20 cellular contexts compared by ENCODE assay signal in genomic region chr21:45875416-45875760, GRCh38.
A peak's percentile ranks its signal among the peaks of the same experiment; 100 is the strongest.
DNase-seq lines count a peak whose midpoint lies in the region; ATAC-seq, FAIRE-seq and TF ChIP-seq lines count a peak whose summit lies in the region.
"Had no signal": no experiment of that assay in that cellular context is flagged by ENCODE, and none has a peak within 500 bp of the region (broad histone marks: within the 10 kb centered on the region; RNA-seq: fewer than 3 reads in every experiment).

No MANE protein-coding gene starts in this region.

- TF ChIP-seq RAD21 in HepG2 (CRISPR knock-in tag; IDR thresholded peaks at IDR 0.05): no peak

- no peak overlapping the region for H3K4me3 ChIP-seq in HepG2 (replicated peaks in 1 of 3; ENCODE audit: insufficient read depth in 1 of 3, low read depth in 2 of 3, low read length in 3 of 3)
- no peak overlapping the region for H3K4me3 ChIP-seq in skeletal muscle satellite cell (ENCODE audit: low read length)
- H3K4me3 ChIP-seq: GM12878, lower lobe of right lung, upper lobe of left lung had no signal

- H3K9ac ChIP-seq in HepG2 (ENCODE audit: insufficient read depth, low read depth, low read length) (no peak overlapping the region), skeletal muscle satellite cell (ENCODE audit: low read depth, low read length) (peak overlapping the region; percentile 70)
- H3K9ac ChIP-seq: parathyroid adenoma had no signal

- no peak for TF ChIP-seq CTCF in HFFc6 (IDR thresholded peaks at IDR 0.05)
- TF ChIP-seq CTCF in WTC11 (IDR thresholded peaks at IDR 0.05): no peak
- no peak for TF ChIP-seq CTCF in HepG2 (CRISPR knock-in tag; IDR thresholded peaks at IDR 0.05)

- POLR2A ChIA-PET in WTC11 (lab: Charles Lee) (no interaction called here), HepG2 (lab: Yijun Ruan, JAX) (no interaction called here)

- H4K20me1 ChIP-seq in HepG2 (ENCODE audit: insufficient read depth, low read length): no peaks in the 10 kb centered on the region

- DNase-seq in HFFc6: no peak
- DNase-seq in WTC11 (ENCODE audit: low spot score): no peak
- no peak for DNase-seq in HepG2 (ENCODE audit: low spot score)
- no peak for DNase-seq in NK-92 treated with Interleukin-12 subunit alpha and Interleukin-12 subunit beta, amount 100 ng/mL, for 24 hours (lab: John Stamatoyannopoulos, UW)
- no peak for DNase-seq in stimulated activated CD4-positive, alpha-beta T cell treated with anti-CD3 and anti-CD28 coated beads, Interleukin-2, amount 100 ng/mL, for 24 hours
- DNase-seq: CD8-positive, alpha-beta T cell; KBM-7; NCI-H187; NCI-H226; RPMI8226; stimulated activated CD4-positive, alpha-beta T cell treated with anti-CD3 and anti-CD28 coated beads, Interleukin-2, amount 100 ng/mL, for 48 hours; stimulated activated naive CD8-positive, alpha-beta T cell treated with anti-CD3 and anti-CD28 coated beads, Interleukin-15, amount 100 ng/mL, for 72 hours had no signal

- H3K9me3 Mint-ChIP-seq in HFFc6 (no peaks in the 10 kb centered on the region), WTC11 (no peaks in the 10 kb centered on the region)
- H3K9me3 Mint-ChIP-seq in activated T-helper 17 cell treated with anti-CD3 and anti-CD28 coated beads, Interleukin-2, amount 50 U/mL, for 72 hours: no peaks in the 10 kb centered on the region
- H3K9me3 Mint-ChIP-seq: CD8-positive, alpha-beta T cell; stimulated activated naive CD8-positive, alpha-beta T cell treated with anti-CD3 and anti-CD28 coated beads, Interleukin-15, amount 100 ng/mL, for 72 hours had no signal

- H3K27ac ChIP-seq in HepG2 (ENCODE audit: extremely low read length, insufficient read depth, low read length): no peak overlapping the region
- H3K27ac ChIP-seq: lower lobe of right lung, parathyroid adenoma, upper lobe of left lung had no signal

- H3K36me3 Mint-ChIP-seq in HFFc6 (ENCODE audit: low read depth): peaks cover 13% of the 10 kb centered on the region
- H3K36me3 Mint-ChIP-seq in WTC11: no peaks in the 10 kb centered on the region
- H3K36me3 Mint-ChIP-seq in activated T-helper 17 cell treated with anti-CD3 and anti-CD28 coated beads, Interleukin-2, amount 50 U/mL, for 72 hours (ENCODE audit: low read depth): no peaks in the 10 kb centered on the region
- H3K36me3 Mint-ChIP-seq: CD8-positive, alpha-beta T cell had no signal

- H2AFZ ChIP-seq in HepG2 (ENCODE audit: low read length): no peak overlapping the region
- H2AFZ ChIP-seq: parathyroid adenoma had no signal

- ATAC-seq in WTC11 (no peak), HepG2 (no peak), HG03571 (IDR thresholded peaks at IDR 0.05; ENCODE audit: unreplicated experiment) (no peak)
- ATAC-seq in activated T-helper 17 cell treated with anti-CD3 and anti-CD28 coated beads, Interleukin-2, amount 50 U/mL, for 72 hours (replicated peaks): no peak
- ATAC-seq: CD8-positive, alpha-beta T cell; GM12878 had no signal

- in situ Hi-C loops in HepG2 (cut with HindIII; ENCODE audit: extremely low pct_ligation_motif_present, low pct_unique_long_range_greater_than_20kb): no loop called here

- H3K4me1 ChIP-seq in HepG2 (ENCODE audit: insufficient read depth, low read length) (0 out of 2 replicates have a peak, but pooled peaks cover 5% of the 10 kb centered on the region), skeletal muscle satellite cell (ENCODE audit: control insufficient read depth, insufficient read depth, low read length) (peaks cover 52% of the 10 kb centered on the region)
- H3K4me1 ChIP-seq: lower lobe of right lung, parathyroid adenoma had no signal

- no peaks in the 10 kb centered on the region; the same call in none of the 2 replicates for H3K27me3 Mint-ChIP-seq in HFFc6 (ENCODE audit: insufficient read depth)
- no peaks in the 10 kb centered on the region for H3K27me3 Mint-ChIP-seq in WTC11 (ENCODE audit: low read depth)
- peaks cover 5% of the 10 kb centered on the region for H3K27me3 Mint-ChIP-seq in activated T-helper 17 cell treated with anti-CD3 and anti-CD28 coated beads, Interleukin-2, amount 50 U/mL, for 72 hours

- H3K9me3 ChIP-seq in HepG2 (ENCODE audit: low read length) (no peaks in the 10 kb centered on the region), skeletal muscle satellite cell (replicated peaks; ENCODE audit: low read length) (no peaks in the 10 kb centered on the region)
- H3K9me3 ChIP-seq: lower lobe of right lung, upper lobe of left lung had no signal

- no peaks in the 10 kb centered on the region for H3K79me2 ChIP-seq in HepG2 (ENCODE audit: insufficient read depth, low read length)
- H3K79me2 ChIP-seq: parathyroid adenoma had no signal

- peak overlapping the region; percentile 93 for H3K27ac Mint-ChIP-seq in HFFc6
- peak overlapping the region; percentile 70; the same call in 1 of the 2 replicates for H3K27ac Mint-ChIP-seq in WTC11
- no peak overlapping the region for H3K27ac Mint-ChIP-seq in activated T-helper 17 cell treated with anti-CD3 and anti-CD28 coated beads, Interleukin-2, amount 50 U/mL, for 72 hours
- H3K27ac Mint-ChIP-seq: CD8-positive, alpha-beta T cell; stimulated activated naive CD8-positive, alpha-beta T cell treated with anti-CD3 and anti-CD28 coated beads, Interleukin-15, amount 100 ng/mL, for 72 hours had no signal

- CTCF ChIA-PET in WTC11 (lab: Charles Lee) (interaction anchor here (1.0 kb wide), 1 partner anchor 12 kb away, joined by 3 read pairs; no protein-coding TSS in a partner anchor), HepG2 (lab: Yijun Ruan, JAX; ENCODE audit: low intra/inter-chr PET ratio, low total read pairs) (no interaction called here)

- no peak for TF ChIP-seq POLR2A in HepG2 (IDR thresholded peaks at IDR 0.05; ENCODE audit: insufficient read depth in 1 of 2, low read depth in 2 of 2, low read length in 2 of 2)

- H3K27me3 ChIP-seq in HepG2 (ENCODE audit: control insufficient read depth in 1 of 2, insufficient read depth in 2 of 2, low read length in 2 of 2): peaks cover 20 to 85% of the 10 kb centered on the region in 2 experiments
- no peaks in the 10 kb centered on the region for H3K27me3 ChIP-seq in skeletal muscle satellite cell (ENCODE audit: control insufficient read depth, insufficient read depth, low read length)

- no TSS peak for BruUV-seq in HepG2 (replicated peaks; lab: Mats Ljungman, UMichigan)

- H3K4me1 Mint-ChIP-seq in HFFc6 (ENCODE audit: low read depth): peaks cover 54% of the 10 kb centered on the region
- H3K4me1 Mint-ChIP-seq in WTC11: peaks cover 2% of the 10 kb centered on the region
- peaks cover 2% of the 10 kb centered on the region for H3K4me1 Mint-ChIP-seq in activated T-helper 17 cell treated with anti-CD3 and anti-CD28 coated beads, Interleukin-2, amount 50 U/mL, for 72 hours

- no peak overlapping the region for H3K4me2 ChIP-seq in HepG2 (ENCODE audit: low read depth, low read length)
- peak overlapping the region; percentile 76 for H3K4me2 ChIP-seq in skeletal muscle satellite cell (ENCODE audit: low read length)

- H3K4me3 Mint-ChIP-seq in HFFc6 (peak overlapping the region; percentile 41), WTC11 (no peak overlapping the region)
- H3K4me3 Mint-ChIP-seq in activated T-helper 17 cell treated with anti-CD3 and anti-CD28 coated beads, Interleukin-2, amount 50 U/mL, for 72 hours: no peak overlapping the region
- H3K4me3 Mint-ChIP-seq: CD8-positive, alpha-beta T cell had no signal

- no peak for FAIRE-seq in HepG2 (lab: Jason Lieb, UNC)
- FAIRE-seq: GM12878, TTC549 had no signal

- H3K36me3 ChIP-seq in HepG2 (replicated peaks in 1 of 2; ENCODE audit: control insufficient read depth in 1 of 2, insufficient read depth in 2 of 2, low read length in 2 of 2): no peaks in the 10 kb centered on the region
- no peaks in the 10 kb centered on the region for H3K36me3 ChIP-seq in skeletal muscle satellite cell (ENCODE audit: insufficient read depth, low read length)
- H3K36me3 ChIP-seq: lower lobe of right lung, upper lobe of left lung had no signal

- intact Hi-C loops in HepG2 (cut with micrococcal nuclease; ENCODE audit: unreplicated experiment): no loop called here

- WGBS in HepG2 (ENCODE audit: low lambda C conversion rate): 32% methylated on average over 6 of the region's 6 CpGs

- TF ChIP-seq EP300 in HepG2 (IDR thresholded peaks at IDR 0.05; ENCODE audit: low read depth in 2 of 2, low read length in 2 of 2) (no peak), HepG2 (CRISPR knock-in tag; IDR thresholded peaks at IDR 0.05; ENCODE audit: borderline replicate concordance) (no peak)

TF ChIP-seq in WTC11, 78 proteins besides CTCF, POLR2A, EP300 and RAD21:
- TF ChIP-seq NR3C1 (CRISPR knock-in tag; conservative IDR thresholded peaks at IDR 0.05; ENCODE audit: low read depth): no peak
- no peak for TF ChIP-seq IRF1 (CRISPR knock-in tag; IDR thresholded peaks at IDR 0.05)

TF ChIP-seq in HepG2, 621 proteins besides CTCF, POLR2A, EP300 and RAD21:
- TF ChIP-seq HDAC1 (CRISPR knock-in tag; IDR thresholded peaks at IDR 0.05) (peak; percentile 8; the same call in 1 of the 2 replicates), DPF2 (CRISPR knock-in tag; IDR thresholded peaks at IDR 0.05; ENCODE audit: borderline replicate concordance, low read depth) (no peak)
